ENCODE assay signal across 8 cellular contexts in the genomic region with DNA sequence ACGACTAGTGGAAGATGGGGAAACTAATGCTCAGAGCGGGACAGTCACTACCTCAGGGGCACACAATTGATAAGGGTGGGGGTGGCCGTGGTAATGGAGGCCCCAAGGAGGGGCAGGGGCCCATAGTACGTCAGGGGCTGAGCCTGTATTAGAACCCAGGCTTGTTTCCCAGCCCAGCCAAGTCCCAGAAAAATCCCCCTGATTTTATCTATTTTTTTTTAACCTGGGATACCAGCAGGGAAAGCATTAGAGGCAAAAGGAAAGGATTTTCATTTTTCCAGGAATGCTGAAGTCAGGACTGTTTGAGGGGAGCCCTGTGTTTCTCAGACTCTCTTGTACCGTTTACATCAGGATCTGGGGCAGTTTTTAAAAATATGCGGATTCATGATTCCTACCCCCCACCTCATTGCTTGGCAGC. TPM values are rescaled to one million over a fixed set of nuclear protein-coding genes. Genes with fewer than 3 reads are reported as not detected.
A peak's percentile ranks its signal among the peaks of the same experiment; 100 is the strongest.
DNase-seq lines count a peak whose midpoint lies in the region; ATAC-seq, FAIRE-seq and TF ChIP-seq lines count a peak whose summit lies in the region.

No MANE protein-coding gene starts in this region.

- intact Hi-C loops in activated B cell treated with CpG ODN at 0.5 μM for 24 hours (cut with micrococcal nuclease), result loop anchor here (1.0 to 10.0 kb wide), 5 partner anchors 84 to 999 kb away; a partner anchor contains a TSS
- intact Hi-C loops in right cardiac atrium (cut with DNase I), result loop anchor here in 2 of 4 donors (2.0 to 5.0 kb wide), 2 partner anchors 81 to 84 kb away; a partner anchor contains a TSS

- DNase-seq in GM23338 (ENCODE audit: low spot score) (no peak), activated B cell treated with CpG ODN at 0.5 μM for 24 hours (no peak), right cardiac atrium (no peak), small intestine (no peak), NCI-H2107 (lab: John Stamatoyannopoulos, UW) (no peak), SHP77 (lab: John Stamatoyannopoulos, UW) (no peak), NCI-H345 treated with DMSO at 0.1 percent for 48 hours (lab: John Stamatoyannopoulos, UW; ENCODE audit: unreplicated experiment) (no peak), NCI-H1436 (lab: John Stamatoyannopoulos, UW) (no peak)

- H3K27me3 ChIP-seq in GM23338 (ENCODE audit: insufficient read depth) (no peaks in the 10 kb centered on the region), right cardiac atrium (ENCODE audit: control insufficient read depth, insufficient read depth) (no peaks in the 10 kb centered on the region), small intestine (ENCODE audit: control insufficient read depth in 2 of 2, insufficient read depth in 2 of 2, low read length in 2 of 2) (no peaks in the 10 kb centered on the region)

- TF ChIP-seq CTCF in GM23338 (conservative IDR thresholded peaks at IDR 0.05; ENCODE audit: low read depth in 2 of 2), result no peak
- no peak for TF ChIP-seq CTCF in activated B cell treated with CpG ODN at 0.5 μM for 24 hours (IDR thresholded peaks at IDR 0.05)

- H3K9me2 ChIP-seq in GM23338 (ENCODE audit: insufficient read depth), result no peaks in the 10 kb centered on the region

- ATAC-seq in GM23338, result no peak
- ATAC-seq in activated B cell treated with CpG ODN at 0.5 μM for 24 hours (ENCODE audit: low read depth), result no peak
- no peak for ATAC-seq in right cardiac atrium

- 16% methylated on average over 6 of the region's 6 CpGs for WGBS in right cardiac atrium
- 15 to 16% (median 16%) methylated on average over 6 of the region's 6 CpGs for WGBS in small intestine, 3 donors

- H3K4me1 Mint-ChIP-seq in GM23338 (peaks cover 41% of the 10 kb centered on the region), activated B cell treated with CpG ODN at 0.5 μM for 24 hours (peaks cover 30% of the 10 kb centered on the region)

- H3K9me3 Mint-ChIP-seq in GM23338 (peaks cover 4% of the 10 kb centered on the region; the same call in 2 of the 3 replicates), activated B cell treated with CpG ODN at 0.5 μM for 24 hours (no peaks in the 10 kb centered on the region)

- POLR2A ChIA-PET in activated B cell treated with CpG ODN at 0.5 μM for 24 hours (lab: Charles Lee), result interaction anchor here (0.6 to 2.7 kb wide), 10 partner anchors 45 to 965 kb away, joined by 3 to 16 read pairs (median 3); a partner anchor contains a TSS

- H3K27me3 Mint-ChIP-seq in GM23338 (ENCODE audit: insufficient read depth, low read depth, poor library complexity) (peaks cover 12% of the 10 kb centered on the region), activated B cell treated with CpG ODN at 0.5 μM for 24 hours (no peaks in the 10 kb centered on the region)

- H3K36me3 ChIP-seq in GM23338 (ENCODE audit: insufficient read depth), result no peaks in the 10 kb centered on the region; the same call in 1 of the 2 replicates
- H3K36me3 ChIP-seq in small intestine (ENCODE audit: control insufficient read depth in 2 of 2, insufficient read depth in 2 of 2, low read length in 2 of 2), result no peaks in the 10 kb centered on the region

- peak overlapping the region; percentile 76; the same call in 1 of the 2 replicates for H2AFZ ChIP-seq in GM23338

- peaks cover 13% of the 10 kb centered on the region; the same call in 1 of the 2 replicates for H3F3A ChIP-seq in GM23338 (replicated peaks; ENCODE audit: low read depth)

- no peaks in the 10 kb centered on the region for H4K20me1 ChIP-seq in GM23338 (replicated peaks; ENCODE audit: insufficient read depth)

- no peaks in the 10 kb centered on the region for H3K36me3 Mint-ChIP-seq in GM23338 (ENCODE audit: low read depth)
- H3K36me3 Mint-ChIP-seq in activated B cell treated with CpG ODN at 0.5 μM for 24 hours (ENCODE audit: low read depth), result peaks cover 8% of the 10 kb centered on the region

- H3K4me3 ChIP-seq in GM23338, result peak overlapping the region; percentile 80
- H3K4me3 ChIP-seq in right cardiac atrium (ENCODE audit: low read length), result peak overlapping the region; percentile 46
- H3K4me3 ChIP-seq in small intestine (ENCODE audit: low read depth in 1 of 2, low read length in 2 of 2), result peak overlapping the region in 1 of 2 donors; percentile 66

- H3K27ac Mint-ChIP-seq in GM23338, result peak overlapping the region; percentile 94
- peak overlapping the region; percentile 83 for H3K27ac Mint-ChIP-seq in activated B cell treated with CpG ODN at 0.5 μM for 24 hours

- no peak for FAIRE-seq in small intestine (lab: Jason Lieb, UNC)

- peak overlapping the region; percentile 95 for H3K4me3 Mint-ChIP-seq in GM23338
- peak overlapping the region; percentile 97 for H3K4me3 Mint-ChIP-seq in activated B cell treated with CpG ODN at 0.5 μM for 24 hours

- H3K4me1 ChIP-seq in GM23338 (ENCODE audit: insufficient read depth) (peaks cover 32% of the 10 kb centered on the region), right cardiac atrium (ENCODE audit: control insufficient read depth, insufficient read depth, low read length) (no peaks in the 10 kb centered on the region), small intestine (ENCODE audit: control insufficient read depth in 2 of 2, insufficient read depth in 1 of 2, low read depth in 1 of 2, low read length in 1 of 2) (peaks cover 0 to 9% of the 10 kb centered on the region in 2 donors)

- H3K79me2 ChIP-seq in GM23338 (replicated peaks; ENCODE audit: insufficient read depth), result no peaks in the 10 kb centered on the region

- peak overlapping the region; percentile 73 for H3K4me2 ChIP-seq in GM23338

- H3K9me3 ChIP-seq in right cardiac atrium (ENCODE audit: control insufficient read depth, low read length), result no peaks in the 10 kb centered on the region
- H3K9me3 ChIP-seq in small intestine (ENCODE audit: control insufficient read depth, low read depth), result no peaks in the 10 kb centered on the region

- CTCF ChIA-PET in activated B cell treated with CpG ODN at 0.5 μM for 24 hours (lab: Charles Lee), result interaction anchor here (0.7 to 1.5 kb wide), 3 partner anchors 48 to 83 kb away, joined by 3 to 8 read pairs (median 6); a partner anchor contains a TSS

- peak overlapping the region; percentile 92 for H3K27ac ChIP-seq in GM23338 (ENCODE audit: low read depth)
- peak overlapping the region; percentile 37 for H3K27ac ChIP-seq in right cardiac atrium (ENCODE audit: low read length)
- H3K27ac ChIP-seq in small intestine (ENCODE audit: low read depth in 1 of 2, low read length in 1 of 2), result peak overlapping the region; percentile 4 to 94

TF ChIP-seq in GM23338, 12 proteins besides CTCF, POLR2A, EP300 and RAD21 (continues in another document):
- no peak for TF ChIP-seq ZNF114 (CRISPR knock-in tag; IDR thresholded peaks at IDR 0.05)
- no peak for TF ChIP-seq JUNB (IDR thresholded peaks at IDR 0.05; ENCODE audit: unreplicated experiment)
- TF ChIP-seq STAT1 (IDR thresholded peaks at IDR 0.05; ENCODE audit: unreplicated experiment), result no peak
- no peak for TF ChIP-seq EZH2 (IDR thresholded peaks at IDR 0.05; ENCODE audit: low read depth, unreplicated experiment)
- no peak for TF ChIP-seq NANOG (IDR thresholded peaks at IDR 0.05; ENCODE audit: borderline replicate concordance)
- TF ChIP-seq, protein P1, sequence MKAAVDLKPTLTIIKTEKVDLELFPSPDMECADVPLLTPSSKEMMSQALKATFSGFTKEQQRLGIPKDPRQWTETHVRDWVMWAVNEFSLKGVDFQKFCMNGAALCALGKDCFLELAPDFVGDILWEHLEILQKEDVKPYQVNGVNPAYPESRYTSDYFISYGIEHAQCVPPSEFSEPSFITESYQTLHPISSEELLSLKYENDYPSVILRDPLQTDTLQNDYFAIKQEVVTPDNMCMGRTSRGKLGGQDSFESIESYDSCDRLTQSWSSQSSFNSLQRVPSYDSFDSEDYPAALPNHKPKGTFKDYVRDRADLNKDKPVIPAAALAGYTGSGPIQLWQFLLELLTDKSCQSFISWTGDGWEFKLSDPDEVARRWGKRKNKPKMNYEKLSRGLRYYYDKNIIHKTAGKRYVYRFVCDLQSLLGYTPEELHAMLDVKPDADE (IDR thresholded peaks at IDR 0.05), result no peak
- no peak; the same call in 1 of the 2 replicates for TF ChIP-seq CREB1 (CRISPR knock-in tag; IDR thresholded peaks at IDR 0.05; ENCODE audit: low read depth)
- TF ChIP-seq, protein P2, sequence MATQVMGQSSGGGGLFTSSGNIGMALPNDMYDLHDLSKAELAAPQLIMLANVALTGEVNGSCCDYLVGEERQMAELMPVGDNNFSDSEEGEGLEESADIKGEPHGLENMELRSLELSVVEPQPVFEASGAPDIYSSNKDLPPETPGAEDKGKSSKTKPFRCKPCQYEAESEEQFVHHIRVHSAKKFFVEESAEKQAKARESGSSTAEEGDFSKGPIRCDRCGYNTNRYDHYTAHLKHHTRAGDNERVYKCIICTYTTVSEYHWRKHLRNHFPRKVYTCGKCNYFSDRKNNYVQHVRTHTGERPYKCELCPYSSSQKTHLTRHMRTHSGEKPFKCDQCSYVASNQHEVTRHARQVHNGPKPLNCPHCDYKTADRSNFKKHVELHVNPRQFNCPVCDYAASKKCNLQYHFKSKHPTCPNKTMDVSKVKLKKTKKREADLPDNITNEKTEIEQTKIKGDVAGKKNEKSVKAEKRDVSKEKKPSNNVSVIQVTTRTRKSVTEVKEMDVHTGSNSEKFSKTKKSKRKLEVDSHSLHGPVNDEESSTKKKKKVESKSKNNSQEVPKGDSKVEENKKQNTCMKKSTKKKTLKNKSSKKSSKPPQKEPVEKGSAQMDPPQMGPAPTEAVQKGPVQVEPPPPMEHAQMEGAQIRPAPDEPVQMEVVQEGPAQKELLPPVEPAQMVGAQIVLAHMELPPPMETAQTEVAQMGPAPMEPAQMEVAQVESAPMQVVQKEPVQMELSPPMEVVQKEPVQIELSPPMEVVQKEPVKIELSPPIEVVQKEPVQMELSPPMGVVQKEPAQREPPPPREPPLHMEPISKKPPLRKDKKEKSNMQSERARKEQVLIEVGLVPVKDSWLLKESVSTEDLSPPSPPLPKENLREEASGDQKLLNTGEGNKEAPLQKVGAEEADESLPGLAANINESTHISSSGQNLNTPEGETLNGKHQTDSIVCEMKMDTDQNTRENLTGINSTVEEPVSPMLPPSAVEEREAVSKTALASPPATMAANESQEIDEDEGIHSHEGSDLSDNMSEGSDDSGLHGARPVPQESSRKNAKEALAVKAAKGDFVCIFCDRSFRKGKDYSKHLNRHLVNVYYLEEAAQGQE (IDR thresholded peaks at IDR 0.05; ENCODE audit: unreplicated experiment), result no peak

RNA-seq across cellular contexts. Expression of a gene that starts 0.4 kb away (rescaled TPM):
- total RNA-seq in GM23338 (2014; rRNA removed; shearing (Covaris generic)), result 0.10 and 0.78 TPM in 2 replicates
- polyA plus RNA-seq in GM23338 (2016; fragmentation: Nextera tagmentation; extraction: Ambion mirVana) (1.0 and 1.1 TPM in 2 replicates), right cardiac atrium (125 TPM), small intestine (1 to 10 TPM in 1 of 3 donors, under 1 TPM in 1, not detected in 1; 0.89 to 2.2 TPM)
- total RNA-seq in activated B cell treated with CpG ODN at 0.5 μM for 24 hours (0.20 and 0.35 TPM in 2 replicates), right cardiac atrium (100 to 1,000 TPM in 2 of 4 donors, 10 to 100 TPM in 2; 43.3 to 134 (median 99.2) TPM)

RNA-seq across cellular contexts. Expression of a gene that starts 0.4 kb away (rescaled TPM):
- 47.5 and 63.3 TPM in 2 replicates for total RNA-seq in GM23338 (2014; rRNA removed; shearing (Covaris generic))
- 31.4 and 34.0 TPM in 2 replicates for polyA plus RNA-seq in GM23338 (2016; fragmentation: Nextera tagmentation; extraction: Ambion mirVana)
- 26.1 and 27.5 TPM in 2 replicates for total RNA-seq in activated B cell treated with CpG ODN at 0.5 μM for 24 hours
- 10 to 100 TPM; 23.6 to 32.6 (median 26.3) TPM for total RNA-seq in right cardiac atrium
- polyA plus RNA-seq in right cardiac atrium, result 37.7 TPM
- 10 to 100 TPM; 54.0 to 79.2 (median 61.5) TPM for polyA plus RNA-seq in small intestine

Comparison
In these comparisons a context has a peak if more than half of its experiments do, and no peak if none do; other contexts are left out.
1. H3K27ac ChIP-seq: peak in every context shown above with its lines; median percentile 92 in GM23338; 49 in small intestine; 37 in right cardiac atrium.
2. RNA of a gene that starts 0.4 kb away (total RNA-seq): 43.3 to 134 TPM in right cardiac atrium; 0.20 to 0.35 TPM in activated B cell treated with CpG ODN at 0.5 μM for 24 hours and 0.10 to 0.78 TPM in GM23338; every median in the first group is over 10 times any median in the second.